1 cellular context compared by ENCODE assay signal in the genomic region with DNA sequence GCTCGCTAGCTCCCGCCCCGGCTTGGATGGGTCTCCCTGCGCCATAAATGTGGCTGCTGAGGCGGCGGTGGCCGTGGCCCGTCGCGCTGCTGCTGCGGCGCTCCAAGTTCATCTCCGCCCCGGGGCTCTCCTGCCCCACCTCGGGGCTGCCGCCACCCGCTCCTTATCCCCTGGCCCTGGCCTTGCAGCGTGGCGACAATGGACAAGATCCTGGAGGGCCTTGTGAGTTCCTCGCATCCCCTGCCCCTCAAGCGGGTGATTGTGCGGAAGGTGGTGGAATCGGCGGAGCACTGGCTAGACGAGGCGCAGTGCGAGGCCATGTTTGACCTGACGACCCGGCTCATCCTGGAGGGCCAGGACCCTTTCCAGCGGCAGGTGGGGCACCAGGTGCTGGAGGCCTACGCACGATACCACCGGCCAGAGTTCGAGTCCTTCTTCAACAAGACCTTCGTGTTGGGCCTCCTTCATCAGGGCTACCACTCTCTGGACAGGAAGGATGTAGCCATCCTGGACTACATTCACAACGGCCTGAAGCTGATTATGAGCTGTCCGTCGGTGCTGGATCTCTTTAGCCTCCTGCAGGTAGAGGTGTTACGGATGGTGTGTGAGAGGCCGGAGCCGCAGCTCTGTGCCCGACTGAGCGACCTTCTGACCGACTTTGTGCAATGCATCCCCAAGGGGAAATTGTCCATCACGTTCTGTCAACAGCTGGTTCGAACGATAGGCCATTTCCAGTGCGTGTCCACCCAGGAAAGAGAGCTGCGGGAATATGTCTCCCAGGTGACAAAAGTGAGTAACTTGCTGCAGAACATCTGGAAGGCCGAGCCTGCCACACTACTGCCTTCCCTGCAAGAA.
TF ChIP-seq lines count a peak whose summit lies in the region.

No MANE protein-coding gene starts in this region.

TF ChIP-seq in HepG2, 621 proteins besides CTCF, POLR2A, EP300 and RAD21 (continued from another document and continues in another):
- TF ChIP-seq NONO (IDR thresholded peaks at IDR 0.05) = no peak
- TF ChIP-seq NONO (CRISPR knock-in tag; conservative IDR thresholded peaks at IDR 0.05) = 0 out of 2 replicates have a peak, but pooled peaks have one; percentile 23
- peak; percentile 91 for TF ChIP-seq ZFX (CRISPR knock-in tag; IDR thresholded peaks at IDR 0.05; ENCODE audit: low read depth)
- 0 out of 2 replicates have a peak, but pooled peaks have one; percentile 12 for TF ChIP-seq MEIS1 (CRISPR knock-in tag; IDR thresholded peaks at IDR 0.05; ENCODE audit: borderline replicate concordance)
- 0 out of 2 replicates have a peak, but pooled peaks have one; percentile 6 for TF ChIP-seq ZNF263 (CRISPR knock-in tag; IDR thresholded peaks at IDR 0.05)
- TF ChIP-seq SAP130 (CRISPR knock-in tag; IDR thresholded peaks at IDR 0.05; ENCODE audit: low read depth) = peak; percentile 6; the same call in 1 of the 2 replicates
- peak; percentile 65; the same call in 1 of the 2 replicates for TF ChIP-seq DMAP1 (CRISPR knock-in tag; IDR thresholded peaks at IDR 0.05)
- peak; percentile 77 for TF ChIP-seq ZNF225 (CRISPR knock-in tag; IDR thresholded peaks at IDR 0.05)
- TF ChIP-seq PHF21A (CRISPR knock-in tag; IDR thresholded peaks at IDR 0.05) = peak; percentile 42; the same call in 1 of the 2 replicates
- TF ChIP-seq, protein P1, sequence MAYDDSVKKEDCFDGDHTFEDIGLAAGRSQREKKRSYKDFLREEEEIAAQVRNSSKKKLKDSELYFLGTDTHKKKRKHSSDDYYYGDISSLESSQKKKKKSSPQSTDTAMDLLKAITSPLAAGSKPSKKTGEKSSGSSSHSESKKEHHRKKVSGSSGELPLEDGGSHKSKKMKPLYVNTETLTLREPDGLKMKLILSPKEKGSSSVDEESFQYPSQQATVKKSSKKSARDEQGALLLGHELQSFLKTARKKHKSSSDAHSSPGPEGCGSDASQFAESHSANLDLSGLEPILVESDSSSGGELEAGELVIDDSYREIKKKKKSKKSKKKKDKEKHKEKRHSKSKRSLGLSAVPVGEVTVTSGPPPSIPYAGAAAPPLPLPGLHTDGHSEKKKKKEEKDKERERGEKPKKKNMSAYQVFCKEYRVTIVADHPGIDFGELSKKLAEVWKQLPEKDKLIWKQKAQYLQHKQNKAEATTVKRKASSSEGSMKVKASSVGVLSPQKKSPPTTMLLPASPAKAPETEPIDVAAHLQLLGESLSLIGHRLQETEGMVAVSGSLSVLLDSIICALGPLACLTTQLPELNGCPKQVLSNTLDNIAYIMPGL (CRISPR knock-in tag; IDR thresholded peaks at IDR 0.05; ENCODE audit: borderline replicate concordance in 1 of 2, low read depth in 1 of 2) = peak in 1 of 2 experiments; percentile 88; a peak in 2 of 4 replicates
- TF ChIP-seq ZNF232 (CRISPR knock-in tag; IDR thresholded peaks at IDR 0.05; ENCODE audit: borderline replicate concordance) = 0 out of 2 replicates have a peak, but pooled peaks have one; percentile 39
- TF ChIP-seq ZNF30 (CRISPR knock-in tag; IDR thresholded peaks at IDR 0.05) = peak; percentile 42; the same call in 1 of the 2 replicates
- TF ChIP-seq TIGD3 (CRISPR knock-in tag; IDR thresholded peaks at IDR 0.05; ENCODE audit: borderline replicate concordance) = 0 out of 2 replicates have a peak, but pooled peaks have one; percentile 7
- TF ChIP-seq ZFP36L2 (CRISPR knock-in tag; IDR thresholded peaks at IDR 0.05) = peak; percentile 67; the same call in 1 of the 2 replicates
- no peak for TF ChIP-seq GATA4 (IDR thresholded peaks at IDR 0.05; ENCODE audit: borderline replicate concordance, low read depth)
- TF ChIP-seq ZNF562 (CRISPR knock-in tag; IDR thresholded peaks at IDR 0.05; ENCODE audit: borderline replicate concordance) = no peak
- TF ChIP-seq ZNF12 (CRISPR knock-in tag; IDR thresholded peaks at IDR 0.05) = 0 out of 2 replicates have a peak, but pooled peaks have one; percentile 11
- TF ChIP-seq AGO2 (optimal IDR thresholded peaks at IDR 0.05; ENCODE audit: low read depth, low read length) = peak; percentile 64
- peak; percentile 58 for TF ChIP-seq YEATS2 (CRISPR knock-in tag; IDR thresholded peaks at IDR 0.05; ENCODE audit: borderline replicate concordance)
- TF ChIP-seq ZNF839 (CRISPR knock-in tag; IDR thresholded peaks at IDR 0.05; ENCODE audit: borderline replicate concordance) = 0 out of 2 replicates have a peak, but pooled peaks have one; percentile 42
- TF ChIP-seq, protein P2, sequence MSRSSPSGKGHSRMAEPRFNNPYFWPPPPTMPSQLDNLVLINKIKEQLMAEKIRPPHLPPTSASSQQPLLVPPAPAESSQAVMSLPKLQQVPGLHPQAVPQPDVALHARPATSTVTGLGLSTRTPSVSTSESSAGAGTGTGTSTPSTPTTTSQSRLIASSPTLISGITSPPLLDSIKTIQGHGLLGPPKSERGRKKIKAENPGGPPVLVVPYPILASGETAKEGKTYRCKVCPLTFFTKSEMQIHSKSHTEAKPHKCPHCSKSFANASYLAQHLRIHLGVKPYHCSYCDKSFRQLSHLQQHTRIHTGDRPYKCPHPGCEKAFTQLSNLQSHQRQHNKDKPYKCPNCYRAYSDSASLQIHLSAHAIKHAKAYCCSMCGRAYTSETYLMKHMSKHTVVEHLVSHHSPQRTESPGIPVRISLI (CRISPR knock-in tag; IDR thresholded peaks at IDR 0.05; ENCODE audit: borderline replicate concordance) = 0 out of 2 replicates have a peak, but pooled peaks have one; percentile 29
- 0 out of 2 replicates have a peak, but pooled peaks have one; percentile 52 for TF ChIP-seq ZNF441 (CRISPR knock-in tag; IDR thresholded peaks at IDR 0.05; ENCODE audit: borderline replicate concordance)
- peak; percentile 62; the same call in 1 of the 2 replicates for TF ChIP-seq KMT2B (CRISPR knock-in tag; IDR thresholded peaks at IDR 0.05)
- TF ChIP-seq ARID4A (CRISPR knock-in tag; IDR thresholded peaks at IDR 0.05; ENCODE audit: borderline replicate concordance) = peak; percentile 54
- TF ChIP-seq PHF20 (CRISPR knock-in tag; IDR thresholded peaks at IDR 0.05) = peak; percentile 39; the same call in 1 of the 2 replicates
- TF ChIP-seq KIAA2018 (CRISPR knock-in tag; IDR thresholded peaks at IDR 0.05; ENCODE audit: borderline replicate concordance) = no peak
- 0 out of 2 replicates have a peak, but pooled peaks have one; percentile 48 for TF ChIP-seq NRL (CRISPR knock-in tag; IDR thresholded peaks at IDR 0.05; ENCODE audit: borderline replicate concordance)
- TF ChIP-seq, protein P3, sequence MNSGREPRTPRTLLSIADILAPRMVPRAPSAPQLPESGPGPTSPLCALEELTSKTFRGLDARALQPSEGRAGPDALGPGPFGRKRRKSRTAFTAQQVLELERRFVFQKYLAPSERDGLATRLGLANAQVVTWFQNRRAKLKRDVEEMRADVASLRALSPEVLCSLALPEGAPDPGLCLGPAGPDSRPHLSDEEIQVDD (CRISPR knock-in tag; IDR thresholded peaks at IDR 0.05; ENCODE audit: borderline replicate concordance) = 0 out of 2 replicates have a peak, but pooled peaks have one; percentile 20
- peak; percentile 4; the same call in 1 of the 2 replicates for TF ChIP-seq PITX1 (CRISPR knock-in tag; IDR thresholded peaks at IDR 0.05)
- TF ChIP-seq HOXA9 (CRISPR knock-in tag; IDR thresholded peaks at IDR 0.05; ENCODE audit: borderline replicate concordance) = 0 out of 2 replicates have a peak, but pooled peaks have one; percentile 60
- TF ChIP-seq, protein P4, sequence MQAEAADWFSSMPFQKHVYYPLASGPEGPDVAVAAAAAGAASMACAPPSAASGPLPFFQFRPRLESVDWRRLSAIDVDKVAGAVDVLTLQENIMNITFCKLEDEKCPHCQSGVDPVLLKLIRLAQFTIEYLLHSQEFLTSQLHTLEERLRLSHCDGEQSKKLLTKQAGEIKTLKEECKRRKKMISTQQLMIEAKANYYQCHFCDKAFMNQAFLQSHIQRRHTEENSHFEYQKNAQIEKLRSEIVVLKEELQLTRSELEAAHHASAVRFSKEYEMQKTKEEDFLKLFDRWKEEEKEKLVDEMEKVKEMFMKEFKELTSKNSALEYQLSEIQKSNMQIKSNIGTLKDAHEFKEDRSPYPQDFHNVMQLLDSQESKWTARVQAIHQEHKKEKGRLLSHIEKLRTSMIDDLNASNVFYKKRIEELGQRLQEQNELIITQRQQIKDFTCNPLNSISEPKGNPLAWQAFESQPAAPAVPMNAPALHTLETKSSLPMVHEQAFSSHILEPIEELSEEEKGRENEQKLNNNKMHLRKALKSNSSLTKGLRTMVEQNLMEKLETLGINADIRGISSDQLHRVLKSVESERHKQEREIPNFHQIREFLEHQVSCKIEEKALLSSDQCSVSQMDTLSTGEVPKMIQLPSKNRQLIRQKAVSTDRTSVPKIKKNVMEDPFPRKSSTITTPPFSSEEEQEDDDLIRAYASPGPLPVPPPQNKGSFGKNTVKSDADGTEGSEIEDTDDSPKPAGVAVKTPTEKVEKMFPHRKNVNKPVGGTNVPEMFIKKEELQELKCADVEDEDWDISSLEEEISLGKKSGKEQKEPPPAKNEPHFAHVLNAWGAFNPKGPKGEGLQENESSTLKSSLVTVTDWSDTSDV (CRISPR knock-in tag; IDR thresholded peaks at IDR 0.05) = peak; percentile 36; the same call in 1 of the 2 replicates
